ENCODE assay signal across 12 cellular contexts in the genomic region with DNA sequence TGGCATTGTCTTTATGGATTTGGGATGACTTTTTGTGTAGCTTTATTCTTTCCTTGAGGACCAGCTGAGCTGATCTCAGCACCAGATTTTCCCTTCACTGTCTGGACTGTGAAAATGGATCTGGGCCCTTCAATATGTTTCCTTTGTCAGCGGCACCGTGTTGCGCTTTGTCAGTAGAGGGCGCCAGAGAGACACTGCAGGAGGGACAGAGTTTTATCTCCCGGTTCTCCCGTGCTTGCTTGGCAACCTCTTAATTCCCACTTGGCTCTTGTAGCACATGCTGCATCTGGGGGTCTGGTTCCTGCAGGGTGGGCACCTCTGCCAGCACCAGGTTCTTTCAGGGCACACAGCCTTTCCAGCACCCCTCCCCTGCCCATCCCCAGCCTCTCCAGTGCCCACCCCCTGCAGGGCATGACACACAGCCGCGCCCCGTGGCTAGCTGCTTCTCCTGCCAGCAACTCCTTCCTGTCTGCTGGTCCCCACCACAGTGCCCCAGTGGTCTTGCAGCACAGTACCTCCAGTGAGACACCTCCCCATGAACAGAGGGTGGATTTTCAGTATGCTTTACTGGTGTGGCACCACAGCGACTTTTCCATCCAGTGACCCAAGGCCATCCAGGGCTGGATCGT. TPM values are rescaled to one million over a fixed set of nuclear protein-coding genes. Genes with fewer than 3 reads are reported as not detected.
DNase-seq lines count a peak whose midpoint lies in the region; ATAC-seq and TF ChIP-seq lines count a peak whose summit lies in the region.
"Had no signal": no experiment of that assay in that cellular context is flagged by ENCODE, and none has a peak within 500 bp of the region (broad histone marks: within the 10 kb centered on the region; RNA-seq: fewer than 3 reads in every experiment).

No MANE protein-coding gene starts in this region.

- H3K4me3 Mint-ChIP-seq in Caco-2 (ENCODE audit: unreplicated experiment), result no peak overlapping the region
- H3K4me3 Mint-ChIP-seq: IgD-negative memory B cell had no signal

- no TSS peak for BruUV-seq in Caco-2 (replicated peaks; lab: Mats Ljungman, UMichigan)

- no peak for TF ChIP-seq POLR2A in sigmoid colon (IDR thresholded peaks at IDR 0.05)

- H3K27me3 ChIP-seq in Caco-2 (replicated peaks; ENCODE audit: control insufficient read depth, insufficient read depth, low read length), result no peaks in the 10 kb centered on the region
- H3K27me3 ChIP-seq in sigmoid colon, result peaks cover 0 to 7% (median 0%) of the 10 kb centered on the region in 3 donors
- H3K27me3 ChIP-seq: adrenal gland had no signal

- no peaks in the 10 kb centered on the region; the same call in 1 of the 2 replicates for H3K9me3 ChIP-seq in Caco-2
- H3K9me3 ChIP-seq in sigmoid colon, result peaks cover 0 to 9% (median 1%) of the 10 kb centered on the region in 4 donors
- H3K9me3 ChIP-seq: adrenal gland had no signal

- peaks cover 17% of the 10 kb centered on the region for H3K27me3 Mint-ChIP-seq in Caco-2 (ENCODE audit: insufficient read depth, unreplicated experiment)

- no peaks in the 10 kb centered on the region for H3K4me1 ChIP-seq in Caco-2
- peaks cover 0 to 4% (median 2%) of the 10 kb centered on the region in 4 donors for H3K4me1 ChIP-seq in sigmoid colon
- H3K4me1 ChIP-seq: adrenal gland had no signal

- TF ChIP-seq CTCF in Caco-2 (IDR thresholded peaks at IDR 0.05; ENCODE audit: insufficient read depth in 1 of 2, low read depth in 1 of 2, low read length in 1 of 2, severe bottlenecking in 1 of 2, unreplicated experiment in 1 of 2) (peak; percentile 64 to 73), GM12873 (IDR thresholded peaks at IDR 0.05; ENCODE audit: insufficient read depth, low read depth, low read length, missing control alignments) (peak; percentile 58), fibroblast of villous mesenchyme (IDR thresholded peaks at IDR 0.05; ENCODE audit: insufficient read depth, low read depth, low read length) (peak; percentile 20), sigmoid colon (IDR thresholded peaks at IDR 0.05) (no peak)

- ATAC-seq in left colon, result no peak

- CTCF ChIA-PET in Caco-2 (lab: Charles Lee), result interaction anchor here (0.5 to 1.2 kb wide), 3 partner anchors 11 to 224 kb away, joined by 4 read pairs; no protein-coding TSS in a partner anchor

- H3K27ac ChIP-seq in sigmoid colon, result no peak overlapping the region
- H3K27ac ChIP-seq: adrenal gland, parathyroid adenoma had no signal

- H3K4me3 ChIP-seq in Caco-2 (ENCODE audit: low read depth, low read length) (no peak overlapping the region), fibroblast of villous mesenchyme (ENCODE audit: low read depth, low read length) (no peak overlapping the region), sigmoid colon (no peak overlapping the region)
- H3K4me3 ChIP-seq: adrenal gland had no signal

- H3K9me3 Mint-ChIP-seq in Caco-2 (ENCODE audit: unreplicated experiment), result peaks cover 13% of the 10 kb centered on the region

- POLR2A ChIA-PET in Caco-2 (lab: Charles Lee), result no interaction called here

- no peak overlapping the region for H3K27ac Mint-ChIP-seq in Caco-2 (ENCODE audit: unreplicated experiment)
- H3K27ac Mint-ChIP-seq: IgD-negative memory B cell had no signal

- H3K4me1 Mint-ChIP-seq in Caco-2 (ENCODE audit: low read depth, unreplicated experiment), result no peaks in the 10 kb centered on the region

- intact Hi-C loops in Caco-2 (cut with micrococcal nuclease; ENCODE audit: unreplicated experiment) (loop anchor here (10.0 kb wide), 1 partner anchor 291 kb away; no protein-coding TSS in a partner anchor), left colon (cut with DNase I, micrococcal nuclease) (no loop called here), sigmoid colon (cut with DNase I) (loop anchor here (10.0 kb wide), 1 partner anchor 621 kb away; the partner anchor contains the start of genes EMC6 and TAX1BP3)

- peak in 1 of 2 experiments; percentile 75 for DNase-seq in Caco-2
- DNase-seq in RKO (ENCODE audit: low spot score), result peak; percentile 23
- DNase-seq in fibroblast of villous mesenchyme (ENCODE audit: low read depth), result no peak
- no peak for DNase-seq in COR-L47 (lab: John Stamatoyannopoulos, UW)
- DNase-seq in left colon, result no peak
- DNase-seq in NCI-H1436 treated with DMSO at 0.1 percent for 48 hours (lab: John Stamatoyannopoulos, UW), result no peak
- DNase-seq in sigmoid colon, result no peak
- DNase-seq: stimulated activated naive CD4-positive, alpha-beta T cell treated with Interleukin-2 at 50 U/mL for 16 hours had no signal

- 66 to 68% methylated on average over 11 of the region's 11 CpGs for WGBS in sigmoid colon, 2 donors

- peaks cover 2% of the 10 kb centered on the region for H3K36me3 Mint-ChIP-seq in Caco-2 (ENCODE audit: insufficient read depth, unreplicated experiment)

- H3K36me3 ChIP-seq in Caco-2 (ENCODE audit: control insufficient read depth, insufficient read depth, low read length) (no peaks in the 10 kb centered on the region), sigmoid colon (no peaks in the 10 kb centered on the region)
- H3K36me3 ChIP-seq: adrenal gland had no signal

- no peak for TF ChIP-seq EP300 in sigmoid colon (IDR thresholded peaks at IDR 0.05)

RNA-seq across cellular contexts. Expression of gene OR1D5, which starts 19.6 kb away (rescaled TPM):
- total RNA-seq in Caco-2 (2022) (not detected in 2 replicates), fibroblast of villous mesenchyme (not detected in 2 replicates), left colon (not detected), sigmoid colon (not detected)
- not detected for polyA plus RNA-seq in sigmoid colon
- total RNA-seq: adrenal gland had no signal
- polyA plus RNA-seq: adrenal gland, IgD-negative memory B cell had no signal

Comparison
In these comparisons a context has a peak if more than half of its experiments do, and no peak if none do; other contexts are left out.
1. CTCF ChIP-seq: peak in Caco-2 (2 of 2), GM12873 (single experiment) and fibroblast of villous mesenchyme (single experiment); none in sigmoid colon (0 of 4).
2. intact Hi-C loops: an anchor here in Caco-2 (10.0 kb wide) and sigmoid colon (10.0 kb wide); none called in left colon.